20 cellular contexts compared by ENCODE assay signal in genomic region chr13:112622375-112622774, GRCh38. TPM values are rescaled to one million over a fixed set of nuclear protein-coding genes. Genes with fewer than 3 reads are reported as not detected.
A peak's percentile ranks its signal among the peaks of the same experiment; 100 is the strongest.
DNase-seq lines count a peak whose midpoint lies in the region; ATAC-seq, FAIRE-seq and TF ChIP-seq lines count a peak whose summit lies in the region.
"Had no signal": no experiment of that assay in that cellular context is flagged by ENCODE, and none has a peak within 500 bp of the region (broad histone marks: within the 10 kb centered on the region; RNA-seq: fewer than 3 reads in every experiment).

No MANE protein-coding gene starts in this region.

- no peaks in the 10 kb centered on the region for H3K36me3 Mint-ChIP-seq in neural crest cell (ENCODE audit: low read depth)
- H3K36me3 Mint-ChIP-seq: CD8-positive, alpha-beta memory T cell had no signal

- H3K4me3 Mint-ChIP-seq in neural crest cell, result peak overlapping the region; percentile 31
- H3K4me3 Mint-ChIP-seq: B cell; CD8-positive, alpha-beta memory T cell; HFFc6 had no signal

- intact Hi-C loops in upper lobe of right lung (cut with DNase I), result no loop called here

- no peaks in the 10 kb centered on the region for H3K4me1 ChIP-seq in upper lobe of right lung

- DNase-seq in NCI-H69 (lab: John Stamatoyannopoulos, UW) (peak; percentile 55), epithelial cell of proximal tubule (ENCODE audit: low read depth) (no peak), neural crest cell (ENCODE audit: low read depth, low spot score) (no peak), frontal cortex (ENCODE audit: low spot score in 2 of 2) (no peak), upper lobe of right lung (no peak)
- DNase-seq: CD8-positive, alpha-beta memory T cell; COR-L47; DMS 273 treated with DMSO at 0.1 percent for 48 hours; DMS53; DND-41; EL; GOT3; H7; HFFc6 had no signal

- ATAC-seq in upper lobe of right lung, result no peak
- ATAC-seq in HG03432 (IDR thresholded peaks at IDR 0.05; ENCODE audit: unreplicated experiment), result no peak
- ATAC-seq: GM12878, HCT116, HepG2 had no signal

- TF ChIP-seq CTCF in epithelial cell of proximal tubule (conservative IDR thresholded peaks at IDR 0.05; ENCODE audit: low read depth, low read length) (peak; percentile 4), neural crest cell (conservative IDR thresholded peaks at IDR 0.05) (no peak), upper lobe of right lung (IDR thresholded peaks at IDR 0.05) (no peak)

- no peak overlapping the region for H3K27ac ChIP-seq in upper lobe of right lung
- H3K27ac ChIP-seq: BLaER1 treated with 17β-estradiol and CSF1 and Interleukin-3, amounts not matched to agents 10 nM and 100 nM had no signal

- no peak overlapping the region for H3K27ac Mint-ChIP-seq in neural crest cell (ENCODE audit: unreplicated experiment)
- H3K27ac Mint-ChIP-seq: B cell; CD8-positive, alpha-beta memory T cell; HFFc6 had no signal

- no peaks in the 10 kb centered on the region for H3K27me3 ChIP-seq in upper lobe of right lung
- H3K27me3 ChIP-seq: BLaER1 treated with 17β-estradiol and CSF1 and Interleukin-3, amounts not matched to agents 10 nM and 100 nM had no signal

- H3K4me1 Mint-ChIP-seq in neural crest cell, result peaks cover 9% of the 10 kb centered on the region
- H3K4me1 Mint-ChIP-seq: CD8-positive, alpha-beta memory T cell had no signal

- H3K9me3 ChIP-seq in upper lobe of right lung, result no peaks in the 10 kb centered on the region
- H3K9me3 ChIP-seq: BLaER1 treated with 17β-estradiol and CSF1 and Interleukin-3, amounts not matched to agents 10 nM and 100 nM had no signal

- no peak for FAIRE-seq in frontal cortex (lab: Jason Lieb, UNC)
- FAIRE-seq: GM12878, HepG2 had no signal

- peaks cover 8% of the 10 kb centered on the region for H3K27me3 Mint-ChIP-seq in neural crest cell (ENCODE audit: low read depth)

- H3K9me3 Mint-ChIP-seq in neural crest cell, result no peaks in the 10 kb centered on the region
- H3K9me3 Mint-ChIP-seq: CD8-positive, alpha-beta memory T cell; HFFc6 had no signal

- no peaks in the 10 kb centered on the region for H3K36me3 ChIP-seq in upper lobe of right lung
- H3K36me3 ChIP-seq: BLaER1 treated with 17β-estradiol and CSF1 and Interleukin-3, amounts not matched to agents 10 nM and 100 nM had no signal

- no peak overlapping the region for H3K4me3 ChIP-seq in epithelial cell of proximal tubule (ENCODE audit: low read depth, low read length)
- H3K4me3 ChIP-seq in upper lobe of right lung, result no peak overlapping the region
- H3K4me3 ChIP-seq: BLaER1 treated with 17β-estradiol and CSF1 and Interleukin-3, amounts not matched to agents 10 nM and 100 nM; GM12878 had no signal

RNA-seq across cellular contexts. Expression of gene TUBGCP3, which starts 34.4 kb away (rescaled TPM):
- total RNA-seq in epithelial cell of proximal tubule (16.1 and 16.4 TPM in 2 replicates), neural crest cell (43.9 and 51.9 TPM in 2 replicates), frontal cortex (24.1 TPM), upper lobe of right lung (33.9 TPM)
